In the genomic region with DNA sequence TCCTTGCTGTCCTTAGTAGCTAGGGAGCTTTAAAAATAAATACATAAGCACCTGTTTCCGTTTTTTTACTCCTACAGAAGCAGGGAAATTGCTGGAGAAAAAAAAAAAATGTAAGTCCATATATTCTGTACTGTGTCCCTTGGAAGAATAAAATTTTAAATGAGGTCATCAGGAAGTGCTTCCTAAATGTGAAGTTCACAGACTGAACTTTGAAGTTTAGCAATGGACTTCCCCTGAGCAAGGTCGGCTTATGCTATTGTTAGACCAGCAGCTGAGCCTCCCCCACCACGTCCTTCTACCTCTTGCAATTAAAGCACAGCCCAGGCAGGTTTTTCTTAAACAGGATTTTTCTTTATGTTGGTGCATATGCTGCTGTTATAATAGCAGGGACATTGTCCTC, we compare ENCODE assay signal across 12 cellular contexts. TPM values are rescaled to one million over a fixed set of nuclear protein-coding genes. Genes with fewer than 3 reads are reported as not detected.
DNase-seq lines count a peak whose midpoint lies in the region; ATAC-seq and TF ChIP-seq lines count a peak whose summit lies in the region.
"Had no signal": no experiment of that assay in that cellular context is flagged by ENCODE, and none has a peak within 500 bp of the region (broad histone marks: within the 10 kb centered on the region; RNA-seq: fewer than 3 reads in every experiment).

No MANE protein-coding gene starts in this region.

- H3K4me2 ChIP-seq in OCI-LY1 (ENCODE audit: low read length), result peak overlapping the region; percentile 10; the same call in 1 of the 2 replicates

- H3K9me3 ChIP-seq in OCI-LY1 (ENCODE audit: low read length), result no peaks in the 10 kb centered on the region
- H3K9me3 ChIP-seq: suprapubic skin had no signal

- ATAC-seq in GM18505 (IDR thresholded peaks at IDR 0.05; ENCODE audit: unreplicated experiment), result no peak

- peaks cover 100% of the 10 kb centered on the region for H3K4me1 ChIP-seq in OCI-LY1 (ENCODE audit: insufficient read depth, low read length, severe bottlenecking)

- peak; percentile 30 for DNase-seq in HCEC 1CT
- no peak for DNase-seq in epithelial cell of prostate (ENCODE audit: low read depth, low spot score)
- peak; percentile 20 for DNase-seq in pons (ENCODE audit: low spot score)
- DNase-seq in NCI-H1105 (lab: John Stamatoyannopoulos, UW), result no peak
- DNase-seq in NCI-H446 treated with DMSO at 0.1 percent for 48 hours (lab: John Stamatoyannopoulos, UW), result no peak
- DNase-seq in H7, result no peak
- DNase-seq: activated CD4-positive, CD25-positive, alpha-beta regulatory T cell treated with anti-CD3 and anti-CD28 coated beads, Interleukin-2, amount 50 U/mL, for 72 hours; KG1 had no signal

- H3K36me3 ChIP-seq in OCI-LY1 (ENCODE audit: insufficient read depth, low read length), result no peaks in the 10 kb centered on the region
- H3K36me3 ChIP-seq in H7 (replicated peaks; ENCODE audit: control insufficient read depth, insufficient read depth, low read length), result no peaks in the 10 kb centered on the region
- H3K36me3 ChIP-seq: brain microvascular endothelial cell, suprapubic skin had no signal

- H3F3A ChIP-seq in OCI-LY1 (ENCODE audit: insufficient read depth, low read length), result no peaks in the 10 kb centered on the region

- no peaks in the 10 kb centered on the region for H3K9me2 ChIP-seq in OCI-LY1 (ENCODE audit: low read depth, low read length)

- no peak overlapping the region for H3K4me3 ChIP-seq in OCI-LY1 (ENCODE audit: low read depth, low read length, poor library complexity, severe bottlenecking)
- H3K4me3 ChIP-seq in H7 (ENCODE audit: insufficient read depth, low read depth, low read length), result no peak overlapping the region
- H3K4me3 ChIP-seq: suprapubic skin had no signal

- no peaks in the 10 kb centered on the region for H3K79me2 ChIP-seq in OCI-LY1 (ENCODE audit: insufficient read depth, low read length)

- H3K9ac ChIP-seq in OCI-LY1 (ENCODE audit: low read length), result peak overlapping the region; percentile 34

- TF ChIP-seq CTCF in OCI-LY1 (IDR thresholded peaks at IDR 0.05; ENCODE audit: low read length), result no peak

- no peaks in the 10 kb centered on the region for H3K27me3 ChIP-seq in OCI-LY1 (ENCODE audit: insufficient read depth, low read length)
- H3K27me3 ChIP-seq in H7 (ENCODE audit: control insufficient read depth, insufficient read depth, low read length), result no peaks in the 10 kb centered on the region
- H3K27me3 ChIP-seq: brain microvascular endothelial cell, suprapubic skin had no signal

- H3K27ac ChIP-seq in OCI-LY1 (ENCODE audit: low read depth, low read length, poor library complexity, severe bottlenecking) (peak overlapping the region; percentile 92), epithelial cell of prostate (peak overlapping the region; percentile 11)
- H3K27ac ChIP-seq: brain microvascular endothelial cell, suprapubic skin had no signal

- TF ChIP-seq POLR2A in GM18505 (IDR thresholded peaks at IDR 0.05; ENCODE audit: borderline replicate concordance, extremely low read depth, insufficient read depth, insufficient read length), result no peak

- H4K20me1 ChIP-seq in OCI-LY1 (ENCODE audit: insufficient read depth, low read length), result no peaks in the 10 kb centered on the region

- no peak overlapping the region for H2AFZ ChIP-seq in OCI-LY1 (ENCODE audit: low read length)

RNA-seq across cellular contexts. Expression of gene LIPC, which starts 26.3 kb away (rescaled TPM):
- not detected in 2 replicates for total RNA-seq in H7 (2014; rRNA removed; shearing (Covaris generic))

Comparison
In these comparisons a context has a peak if more than half of its experiments do, and no peak if none do; other contexts are left out.
1. DNase-seq: peak in HCEC 1CT (single experiment) and pons (single experiment); none in epithelial cell of prostate (single experiment), NCI-H1105 (single experiment), NCI-H446 treated with DMSO at 0.1 percent for 48 hours (single experiment) and H7 (single experiment).